ENCODE assay signal across 29 cellular contexts in genomic region chr5:93411716-93412115, GRCh38.
"Had no signal": no experiment of that assay in that cellular context is flagged by ENCODE, and none has a peak within 500 bp of the region (broad histone marks: within the 10 kb centered on the region; RNA-seq: fewer than 3 reads in every experiment).

No MANE protein-coding gene starts in this region.

- H3K4me1 ChIP-seq: parathyroid adenoma, psoas muscle, right lobe of liver, sigmoid colon, suprapubic skin, testis, tibial artery, transverse colon, upper lobe of right lung, uterus had no signal

- ATAC-seq: naive thymus-derived CD4-positive, alpha-beta T cell; natural killer cell; psoas muscle; right cardiac atrium; right lobe of liver; upper lobe of right lung had no signal

- DNase-seq: naive thymus-derived CD4-positive, alpha-beta T cell; natural killer cell; occipital lobe; ovary; posterior cingulate gyrus; psoas muscle; right lobe of liver; sigmoid colon; small intestine; stimulated activated CD4-positive, alpha-beta T cell treated with anti-CD3 and anti-CD28 coated beads, Interleukin-15, amount 100 ng/mL, for 24 hours; stimulated activated CD4-positive, alpha-beta T cell treated with anti-CD3 and anti-CD28 coated beads, Interleukin-2, amount 100 ng/mL, for 24 hours; stimulated activated CD4-positive, alpha-beta T cell treated with anti-CD3 and anti-CD28 coated beads, Interleukin-2, amount 100 ng/mL, for 48 hours; stimulated activated CD4-positive, alpha-beta T cell treated with anti-CD3 and anti-CD28 coated beads, Interleukin-4, amount 100 ng/mL, for 24 hours; stimulated activated naive CD4-positive, alpha-beta T cell; substantia nigra; testis; tibial artery; transverse colon; upper lobe of right lung; uterus had no signal

- H2AFZ ChIP-seq: neural progenitor cell, parathyroid adenoma had no signal

- H3K36me3 ChIP-seq: neural progenitor cell, ovary, right lobe of liver, sigmoid colon, suprapubic skin, tibial artery, transverse colon, upper lobe of right lung, uterus had no signal

- H3K36me3 Mint-ChIP-seq: naive thymus-derived CD4-positive, alpha-beta T cell; natural killer cell; stimulated activated effector memory CD8-positive, alpha-beta T cell treated with anti-CD3 and anti-CD28 coated beads, Interleukin-12 subunit alpha, Interleukin-12 subunit beta, amount 100 ng/mL, for 72 hours had no signal

- H3K27me3 ChIP-seq: neural progenitor cell, ovary, right lobe of liver, sigmoid colon, suprapubic skin, testis, tibial artery, transverse colon, upper lobe of right lung, uterus had no signal

- H3K4me1 Mint-ChIP-seq: naive thymus-derived CD4-positive, alpha-beta T cell; natural killer cell; stimulated activated effector memory CD8-positive, alpha-beta T cell treated with anti-CD3 and anti-CD28 coated beads, Interleukin-12 subunit alpha, Interleukin-12 subunit beta, amount 100 ng/mL, for 72 hours had no signal

- H3K4me3 Mint-ChIP-seq: naive thymus-derived CD4-positive, alpha-beta T cell; natural killer cell; nephron; neural progenitor cell; stimulated activated effector memory CD8-positive, alpha-beta T cell treated with anti-CD3 and anti-CD28 coated beads, Interleukin-12 subunit alpha, Interleukin-12 subunit beta, amount 100 ng/mL, for 72 hours; stimulated activated naive CD8-positive, alpha-beta T cell treated with anti-CD3 and anti-CD28 coated beads, Interleukin-15, Interleukin-2, amounts not matched to agents 100 ng/mL and 50 ng/mL, for 24 hours; type B pancreatic cell had no signal

- H3K79me2 ChIP-seq: parathyroid adenoma had no signal

- H3K4me3 ChIP-seq: neural progenitor cell, ovary, psoas muscle, right lobe of liver, sigmoid colon, suprapubic skin, testis, tibial artery, transverse colon, upper lobe of right lung, uterus had no signal

- H3K4me2 ChIP-seq: neural progenitor cell had no signal

- H3K27ac ChIP-seq: neural progenitor cell, ovary, parathyroid adenoma, psoas muscle, right lobe of liver, sigmoid colon, suprapubic skin, testis, tibial artery, transverse colon, upper lobe of right lung, uterus had no signal

- H3K9me3 Mint-ChIP-seq: natural killer cell; nephron; stimulated activated effector memory CD8-positive, alpha-beta T cell treated with anti-CD3 and anti-CD28 coated beads, Interleukin-12 subunit alpha, Interleukin-12 subunit beta, amount 100 ng/mL, for 72 hours; stimulated activated naive CD8-positive, alpha-beta T cell treated with anti-CD3 and anti-CD28 coated beads, Interleukin-15, Interleukin-2, amounts not matched to agents 100 ng/mL and 50 ng/mL, for 24 hours; type B pancreatic cell had no signal

- H3K27me3 Mint-ChIP-seq: progenitor cell of endocrine pancreas; stimulated activated naive CD8-positive, alpha-beta T cell treated with anti-CD3 and anti-CD28 coated beads, Interleukin-15, Interleukin-2, amounts not matched to agents 100 ng/mL and 50 ng/mL, for 24 hours had no signal

- H3K27ac Mint-ChIP-seq: naive thymus-derived CD4-positive, alpha-beta T cell; natural killer cell; neural progenitor cell; progenitor cell of endocrine pancreas; stimulated activated effector memory CD8-positive, alpha-beta T cell treated with anti-CD3 and anti-CD28 coated beads, Interleukin-12 subunit alpha, Interleukin-12 subunit beta, amount 100 ng/mL, for 72 hours; stimulated activated naive CD8-positive, alpha-beta T cell treated with anti-CD3 and anti-CD28 coated beads, Interleukin-15, Interleukin-2, amounts not matched to agents 100 ng/mL and 50 ng/mL, for 24 hours; type B pancreatic cell had no signal
